Comparison of ENCODE assay signal across 25 cellular contexts in the genomic region with DNA sequence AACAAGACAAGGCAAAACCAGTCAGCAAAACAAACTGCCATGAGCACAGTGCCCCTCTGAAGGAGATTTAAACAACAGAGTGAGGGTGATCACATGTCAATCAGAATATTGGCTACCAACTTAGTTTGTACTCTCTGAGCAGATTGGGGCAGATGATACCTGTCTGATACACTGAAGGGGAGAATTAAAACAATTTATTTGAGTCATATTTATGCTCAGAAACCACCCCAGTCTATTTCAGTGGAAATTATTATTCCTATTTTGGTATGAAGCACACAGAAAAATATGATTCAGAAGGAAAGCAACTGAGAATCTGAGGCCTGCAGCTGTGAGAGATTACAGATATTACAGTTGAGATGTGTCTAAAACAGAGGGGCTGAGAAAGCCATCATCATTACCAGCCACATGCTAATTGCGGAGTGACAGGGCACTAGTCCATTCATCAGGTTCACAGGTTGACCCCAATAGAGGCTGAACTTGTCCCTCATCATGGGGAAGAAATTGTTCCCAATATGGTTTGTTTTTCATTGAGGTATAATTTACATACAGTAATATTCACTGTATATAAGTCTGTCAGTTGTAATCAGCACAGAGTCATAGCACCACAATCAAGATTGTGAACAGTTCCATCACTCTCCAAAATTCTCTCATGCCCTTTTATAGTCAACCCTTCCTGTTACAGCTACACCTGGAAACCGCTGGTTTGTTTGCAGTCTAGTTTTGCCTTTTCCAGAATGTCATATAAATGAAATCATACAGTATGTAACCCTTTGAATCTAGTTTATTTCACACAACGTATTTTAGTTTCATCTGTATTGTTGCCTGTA.
"Had no signal": no experiment of that assay in that cellular context is flagged by ENCODE, and none has a peak within 500 bp of the region (broad histone marks: within the 10 kb centered on the region; RNA-seq: fewer than 3 reads in every experiment).

No MANE protein-coding gene starts in this region.

- ATAC-seq: foreskin keratinocyte; heart right ventricle; naive thymus-derived CD8-positive, alpha-beta T cell; pancreas; psoas muscle; SK-N-SH treated with all-trans-retinoic acid at 6 μM for 48 hours; T-helper 17 cell had no signal

- H3K27me3 Mint-ChIP-seq: naive thymus-derived CD8-positive, alpha-beta T cell; T-helper 17 cell had no signal

- H3K27ac Mint-ChIP-seq: activated T-helper 1 cell treated with anti-CD3 and anti-CD28 coated beads, Interleukin-12 subunit alpha, Interleukin-12 subunit beta, Interleukin-2, Interleukin-4 antibody, amounts not matched to agents 30 ng/mL and 10 ng/mL and 1 ng/mL, durations not matched to agents 14 hours and 24 hours and 36 hours; mesothelial cell of epicardium; T-helper 17 cell had no signal

- DNase-seq: activated CD4-positive, alpha-beta T cell treated with anti-CD3 and anti-CD28 coated beads for 1 hour; activated CD4-positive, alpha-beta T cell treated with anti-CD3 and anti-CD28 coated beads, Interleukin-2, amount 50 U/mL, for 1 hour; activated CD8-positive, alpha-beta memory T cell treated with anti-CD3 and anti-CD28 coated beads, Interleukin-2, amount 50 U/mL, for 48 hours; activated gamma-delta T cell; dermis blood vessel endothelial cell; effector CD4-positive, alpha-beta T cell; foreskin keratinocyte; heart right ventricle; naive thymus-derived CD8-positive, alpha-beta T cell; nucleus accumbens; pancreas; psoas muscle; sigmoid colon; SJCRH30; small intestine; stimulated activated naive CD4-positive, alpha-beta T cell; T-helper 17 cell; T1000; trophoblast cell; uterus; WERI-Rb-1 had no signal

- H3K4me3 Mint-ChIP-seq: activated T-helper 1 cell treated with anti-CD3 and anti-CD28 coated beads, Interleukin-12 subunit alpha, Interleukin-12 subunit beta, Interleukin-2, Interleukin-4 antibody, amounts not matched to agents 30 ng/mL and 10 ng/mL and 1 ng/mL, durations not matched to agents 14 hours and 24 hours and 36 hours; mesothelial cell of epicardium; naive thymus-derived CD8-positive, alpha-beta T cell; neural crest cell; T-helper 17 cell had no signal
